Comparison of ENCODE assay signal across 8 cellular contexts in genomic region chr22:38792833-38793232, GRCh38. TPM values are rescaled to one million over a fixed set of nuclear protein-coding genes. Genes with fewer than 3 reads are reported as not detected.
DNase-seq lines count a peak whose midpoint lies in the region; ATAC-seq and TF ChIP-seq lines count a peak whose summit lies in the region.

No MANE protein-coding gene starts in this region.

- H3K27ac ChIP-seq in CD8-positive, alpha-beta memory T cell (ENCODE audit: low read depth, low read length), result no peak overlapping the region
- no peak overlapping the region for H3K27ac ChIP-seq in colonic mucosa

- no peak for TF ChIP-seq CTCF in colonic mucosa (IDR thresholded peaks at IDR 0.05)
- no peak for TF ChIP-seq CTCF in neural crest cell (conservative IDR thresholded peaks at IDR 0.05)

- peaks cover 15 to 22% (median 21%) of the 10 kb centered on the region in 3 donors for H3K4me1 Mint-ChIP-seq in CD8-positive, alpha-beta memory T cell
- peaks cover 13% of the 10 kb centered on the region for H3K4me1 Mint-ChIP-seq in neural crest cell

- no peak for ATAC-seq in GM21529 (IDR thresholded peaks at IDR 0.05; ENCODE audit: unreplicated experiment)
- ATAC-seq in HG02678 (IDR thresholded peaks at IDR 0.05; ENCODE audit: unreplicated experiment), result no peak
- ATAC-seq in GM19452 (IDR thresholded peaks at IDR 0.05; ENCODE audit: unreplicated experiment), result no peak

- POLR2A ChIA-PET in CD8-positive, alpha-beta memory T cell (lab: Charles Lee), result interaction anchor here (1.2 kb wide), 1 partner anchor 37 kb away, joined by 4 read pairs; no protein-coding TSS in a partner anchor

- H3K9me3 ChIP-seq in CD8-positive, alpha-beta memory T cell (ENCODE audit: low read length), result no peaks in the 10 kb centered on the region
- H3K9me3 ChIP-seq in MG63 (no peaks in the 10 kb centered on the region), colonic mucosa (no peaks in the 10 kb centered on the region)

- CTCF ChIA-PET in CD8-positive, alpha-beta memory T cell (lab: Charles Lee), result interaction anchor here (1.5 to 1.6 kb wide), 2 partner anchors 27 to 86 kb away, joined by 4 to 5 read pairs; no protein-coding TSS in a partner anchor

- no peak overlapping the region for H3K4me3 ChIP-seq in CD8-positive, alpha-beta memory T cell (ENCODE audit: low read length)
- H3K4me3 ChIP-seq in MG63 (peak overlapping the region; percentile 74), colonic mucosa (peak overlapping the region; percentile 87)

- H3K4me1 ChIP-seq in CD8-positive, alpha-beta memory T cell (ENCODE audit: insufficient read depth, low read length), result peaks cover 16% of the 10 kb centered on the region
- peaks cover 5% of the 10 kb centered on the region for H3K4me1 ChIP-seq in colonic mucosa

- peak overlapping the region; percentile 60 to 73 for H3K9ac ChIP-seq in colonic mucosa (ENCODE audit: low read depth in 2 of 2, low read length in 2 of 2)

- H3K36me3 Mint-ChIP-seq in CD8-positive, alpha-beta memory T cell, result peaks cover 0 to 12% (median 0%) of the 10 kb centered on the region in 3 donors
- H3K36me3 Mint-ChIP-seq in neural crest cell (ENCODE audit: low read depth), result no peaks in the 10 kb centered on the region

- H3K36me3 ChIP-seq in CD8-positive, alpha-beta memory T cell (ENCODE audit: insufficient read depth, low read length), result no peaks in the 10 kb centered on the region
- H3K36me3 ChIP-seq in MG63 (no peaks in the 10 kb centered on the region), colonic mucosa (no peaks in the 10 kb centered on the region)

- intact Hi-C loops in colonic mucosa (cut with DNase I), result no loop called here

- peak overlapping the region; percentile 87 to 94 (median 90) for H3K4me3 Mint-ChIP-seq in CD8-positive, alpha-beta memory T cell
- peak overlapping the region; percentile 95 for H3K4me3 Mint-ChIP-seq in neural crest cell

- peaks cover 4% of the 10 kb centered on the region for H3K27me3 ChIP-seq in CD8-positive, alpha-beta memory T cell (ENCODE audit: insufficient read depth, low read length, poor library complexity, severe bottlenecking)
- no peaks in the 10 kb centered on the region; the same call in 1 of the 2 replicates for H3K27me3 ChIP-seq in MG63
- no peaks in the 10 kb centered on the region for H3K27me3 ChIP-seq in colonic mucosa

- peak overlapping the region; percentile 75 to 99 (median 93) for H3K27ac Mint-ChIP-seq in CD8-positive, alpha-beta memory T cell
- peak overlapping the region; percentile 2 for H3K27ac Mint-ChIP-seq in neural crest cell (ENCODE audit: unreplicated experiment)

- DNase-seq in CD8-positive, alpha-beta memory T cell, result no peak
- DNase-seq in MG63 (no peak), colonic mucosa (no peak), neural crest cell (ENCODE audit: low read depth, low spot score) (no peak), cerebellar nuclear complex (lab: John Stamatoyannopoulos, UW) (no peak)

- H3K9me3 Mint-ChIP-seq in CD8-positive, alpha-beta memory T cell, result no peaks in the 10 kb centered on the region
- no peaks in the 10 kb centered on the region for H3K9me3 Mint-ChIP-seq in neural crest cell

- H3K27me3 Mint-ChIP-seq in CD8-positive, alpha-beta memory T cell, result peaks cover 14 to 20% of the 10 kb centered on the region in 2 donors
- peaks cover 32% of the 10 kb centered on the region for H3K27me3 Mint-ChIP-seq in neural crest cell (ENCODE audit: low read depth)

RNA-seq across cellular contexts. Expression of gene DNAL4, which starts 1.1 kb away (rescaled TPM):
- 1 to 10 TPM; 9.1 to 9.6 TPM for total RNA-seq in CD8-positive, alpha-beta memory T cell
- polyA plus RNA-seq in CD8-positive, alpha-beta memory T cell, result 12.3 TPM
- 11.3 and 18.8 TPM in 2 replicates for total RNA-seq in MG63 (2014; rRNA removed; shearing (Covaris generic); ENCODE audit: low replicate concordance)
- total RNA-seq in colonic mucosa, result 10 to 100 TPM; 15.8 to 17.8 TPM
- 18.0 and 18.9 TPM in 2 replicates for total RNA-seq in neural crest cell

RNA-seq across cellular contexts. Expression of gene SUN2, which starts 37.0 kb away (rescaled TPM):
- total RNA-seq in CD8-positive, alpha-beta memory T cell, result 100 to 1,000 TPM; 168 to 185 TPM
- 753 TPM for polyA plus RNA-seq in CD8-positive, alpha-beta memory T cell
- 126 and 182 TPM in 2 replicates for total RNA-seq in MG63 (2014; rRNA removed; shearing (Covaris generic); ENCODE audit: low replicate concordance)
- total RNA-seq in colonic mucosa (100 to 1,000 TPM; 106 to 123 TPM), neural crest cell (39.0 and 41.7 TPM in 2 replicates)

RNA-seq across cellular contexts. Expression of gene NPTXR, which starts 51.0 kb away (rescaled TPM):
- total RNA-seq in CD8-positive, alpha-beta memory T cell, result 1 to 10 TPM; 5.9 to 6.3 TPM
- 1.0 TPM for polyA plus RNA-seq in CD8-positive, alpha-beta memory T cell
- 0.76 and 1.8 TPM in 2 replicates for total RNA-seq in MG63 (2014; rRNA removed; shearing (Covaris generic); ENCODE audit: low replicate concordance)
- total RNA-seq in colonic mucosa (1 to 10 TPM in 1 of 2 donors, under 1 TPM in 1; 0.82 to 2.0 TPM), neural crest cell (9.3 and 9.4 TPM in 2 replicates)
